In genomic region chr22:19765477-19766234, GRCh38 we compare ENCODE assay signal across 9 cellular contexts. TPM values are rescaled to one million over a fixed set of nuclear protein-coding genes. Genes with fewer than 3 reads are reported as not detected.
DNase-seq lines count a peak whose midpoint lies in the region; ATAC-seq and TF ChIP-seq lines count a peak whose summit lies in the region.
"Had no signal": no experiment of that assay in that cellular context is flagged by ENCODE, and none has a peak within 500 bp of the region (broad histone marks: within the 10 kb centered on the region; RNA-seq: fewer than 3 reads in every experiment).

No MANE protein-coding gene starts in this region.

- no peaks in the 10 kb centered on the region for H3K36me3 ChIP-seq in GM23248 (ENCODE audit: low read depth)
- H3K36me3 ChIP-seq in Peyer's patch = no peaks in the 10 kb centered on the region
- H3K36me3 ChIP-seq in psoas muscle (ENCODE audit: insufficient read depth in 1 of 2, low read depth in 1 of 2) = peaks cover 0 to 30% of the 10 kb centered on the region in 2 donors

- H3K9ac ChIP-seq in GM23248 = no peak overlapping the region

- no peaks in the 10 kb centered on the region for H3K9me3 ChIP-seq in GM23248 (ENCODE audit: low read depth)
- H3K9me3 ChIP-seq in Peyer's patch = peaks cover 0 to 2% (median 0%) of the 10 kb centered on the region in 4 donors
- no peaks in the 10 kb centered on the region for H3K9me3 ChIP-seq in psoas muscle

- no peaks in the 10 kb centered on the region for H3F3A ChIP-seq in GM23248 (ENCODE audit: insufficient read depth)

- no peak overlapping the region for H2AFZ ChIP-seq in GM23248

- DNase-seq in GM23248 = peak; percentile 27
- DNase-seq in Peyer's patch = no peak
- DNase-seq in epithelial cell of prostate (ENCODE audit: low read depth, low spot score) = no peak
- no peak for DNase-seq in psoas muscle
- no peak for DNase-seq in NCI-H82 treated with DMSO at 0.1 percent for 48 hours (lab: John Stamatoyannopoulos, UW; ENCODE audit: unreplicated experiment)
- no peak for DNase-seq in NCI-H345 (lab: John Stamatoyannopoulos, UW)
- DNase-seq: effector CD4-positive, alpha-beta T cell; NCI-H1436 had no signal

- 44 to 72% methylated on average over 41 to 69 of the region's 81 CpGs for WGBS in GM23248 (ENCODE audit: low coverage in 1 of 2, low lambda C conversion rate in 2 of 2, missing lambda C conversion rate in 2 of 2), 2 experiments
- WGBS in psoas muscle, 3 donors = 51 to 72% (median 62%) methylated on average over 71 to 81 of the region's 81 CpGs

- in situ Hi-C loops in GM23248 (cut with MboI) = no loop called here

- no peak overlapping the region for H3K4me3 ChIP-seq in GM23248
- peak overlapping the region in 3 of 4 donors; percentile 37 to 51 (median 40) for H3K4me3 ChIP-seq in Peyer's patch
- H3K4me3 ChIP-seq in psoas muscle = peak overlapping the region; percentile 28

- no peak for TF ChIP-seq POLR2A in Peyer's patch (IDR thresholded peaks at IDR 0.05)

- no peak overlapping the region for H3K4me2 ChIP-seq in GM23248 (ENCODE audit: unreplicated experiment)

- peaks cover 26% of the 10 kb centered on the region for H3K79me2 ChIP-seq in GM23248 (ENCODE audit: insufficient read depth)

- no peaks in the 10 kb centered on the region for H4K20me1 ChIP-seq in GM23248 (ENCODE audit: insufficient read depth)

- no peaks in the 10 kb centered on the region for H3K4me1 ChIP-seq in GM23248 (ENCODE audit: insufficient read depth)
- peaks cover 0 to 32% (median 15%) of the 10 kb centered on the region in 4 donors for H3K4me1 ChIP-seq in Peyer's patch
- peaks cover 5% of the 10 kb centered on the region for H3K4me1 ChIP-seq in psoas muscle

- no peaks in the 10 kb centered on the region for H3K9me2 ChIP-seq in GM23248 (ENCODE audit: insufficient read depth)

- TF ChIP-seq CTCF in Peyer's patch (IDR thresholded peaks at IDR 0.05) (no peak), psoas muscle (IDR thresholded peaks at IDR 0.05) (no peak)

- H3K27me3 ChIP-seq in GM23248 (replicated peaks; ENCODE audit: insufficient read depth) = no peaks in the 10 kb centered on the region
- peaks cover 0 to 67% of the 10 kb centered on the region in 2 donors for H3K27me3 ChIP-seq in Peyer's patch
- H3K27me3 ChIP-seq in psoas muscle (ENCODE audit: insufficient read depth in 3 of 3, low read length in 2 of 3) = peaks cover 0 to 13% (median 0%) of the 10 kb centered on the region in 3 donors

- intact Hi-C loops in psoas muscle (cut with DNase I) = no loop called here

- ATAC-seq in psoas muscle (no peak), GM21737 (IDR thresholded peaks at IDR 0.05; ENCODE audit: unreplicated experiment) (no peak)

- H3K27ac ChIP-seq in GM23248 (no peak overlapping the region), Peyer's patch (no peak overlapping the region), epithelial cell of prostate (peak overlapping the region; percentile 17), psoas muscle (no peak overlapping the region)

RNA-seq across cellular contexts. Expression of gene TBX1, which starts 5.1 kb away (rescaled TPM):
- 1.6 and 4.6 TPM in 2 replicates for total RNA-seq in GM23248 (2014; rRNA removed; shearing (Covaris generic))
- polyA plus RNA-seq in GM23248 (2016; fragmentation: Nextera tagmentation; extraction: Ambion mirVana) (2.2 and 2.8 TPM in 2 replicates), psoas muscle (10 to 100 TPM; 18.2 to 80.8 (median 63.8) TPM)
- total RNA-seq in Peyer's patch (1 to 10 TPM in 2 of 4 donors, under 1 TPM in 1, not detected in 1; 0.70 to 4.1 (median 1.1) TPM), psoas muscle (100 to 1,000 TPM in 2 of 4 donors, 10 to 100 TPM in 2; 76.0 to 112 (median 91.8) TPM)

RNA-seq across cellular contexts. Expression of gene GP1BB, which starts 42.3 kb away (rescaled TPM):
- 7.1 and 10.2 TPM in 2 replicates for total RNA-seq in GM23248 (2014; rRNA removed; shearing (Covaris generic))
- polyA plus RNA-seq in GM23248 (2016; fragmentation: Nextera tagmentation; extraction: Ambion mirVana) (3.2 and 4.9 TPM in 2 replicates), psoas muscle (under 1 TPM; 0.14 to 0.63 (median 0.53) TPM)
- total RNA-seq in Peyer's patch (1 to 10 TPM; 1.1 to 9.1 (median 2.0) TPM), psoas muscle (1 to 10 TPM in 1 of 4 donors, not detected in 3; 1.8 TPM)

RNA-seq across cellular contexts. Expression of gene SEPTIN5, which starts 51.4 kb away (rescaled TPM):
- total RNA-seq in GM23248 (2014; rRNA removed; shearing (Covaris generic)) = 31.5 and 35.3 TPM in 2 replicates
- polyA plus RNA-seq in GM23248 (2016; fragmentation: Nextera tagmentation; extraction: Ambion mirVana) (16.1 and 17.0 TPM in 2 replicates), psoas muscle (1 to 10 TPM; 3.7 to 7.0 (median 4.8) TPM)
- total RNA-seq in Peyer's patch (10 to 100 TPM in 1 of 4 donors, 1 to 10 TPM in 3; 2.8 to 20.6 (median 5.0) TPM), psoas muscle (10 to 100 TPM in 1 of 4 donors, 1 to 10 TPM in 3; 6.0 to 10.9 (median 8.3) TPM)

Comparison
In these comparisons a context has a peak if more than half of its experiments do, and no peak if none do; other contexts are left out.
1. RNA of gene TBX1, which starts 5.1 kb away (total RNA-seq): 76.0 to 112 TPM in psoas muscle; 1.6 to 4.6 TPM in GM23248 and 0.70 to 4.1 TPM in Peyer's patch; every median in the first group is over 10 times any median in the second.